In the genomic region with DNA sequence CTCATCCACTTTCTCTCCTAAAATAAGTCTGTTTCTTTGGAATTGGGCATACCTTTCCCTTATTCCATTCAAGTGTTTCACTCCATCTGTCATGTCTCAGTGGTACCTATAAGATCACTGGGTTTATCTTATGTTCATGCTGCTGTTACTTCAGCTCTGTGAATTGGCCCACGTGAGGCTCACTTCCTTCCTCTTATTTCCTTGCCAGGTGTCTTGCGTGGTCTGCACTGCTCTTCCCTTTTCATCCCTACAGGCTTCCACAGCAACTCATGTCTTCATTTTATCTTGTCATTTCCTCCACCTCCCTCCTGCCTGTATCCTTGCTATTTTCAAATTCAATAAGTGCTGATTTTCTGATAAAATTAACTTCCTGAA, we compare ENCODE assay signal across 18 cellular contexts.
DNase-seq lines count a peak whose midpoint lies in the region; ATAC-seq lines count a peak whose summit lies in the region.
"Had no signal": no experiment of that assay in that cellular context is flagged by ENCODE, and none has a peak within 500 bp of the region (broad histone marks: within the 10 kb centered on the region; RNA-seq: fewer than 3 reads in every experiment).

No MANE protein-coding gene starts in this region.

- peak overlapping the region; percentile 46 for H3K4me3 Mint-ChIP-seq in activated naive CD8-positive, alpha-beta T cell treated with anti-CD3 and anti-CD28 coated beads, Interleukin-2, amount 10 ng/mL, durations not matched to agents 7 days and 5 days
- H3K4me3 Mint-ChIP-seq in activated naive CD8-positive, alpha-beta T cell treated with anti-CD3 and anti-CD28 coated beads, Interleukin-2, amount 50 U/mL, for 24 hours = no peak overlapping the region
- no peak overlapping the region for H3K4me3 Mint-ChIP-seq in activated T-helper 17 cell treated with anti-CD3 and anti-CD28 coated beads, Interleukin-2, amount 50 U/mL, for 72 hours
- H3K4me3 Mint-ChIP-seq: effector memory CD8-positive, alpha-beta T cell; H9; stimulated activated naive CD8-positive, alpha-beta T cell treated with anti-CD3 and anti-CD28 coated beads, Interleukin-15, amount 100 ng/mL, for 72 hours had no signal

- H3K4me1 Mint-ChIP-seq in activated naive CD8-positive, alpha-beta T cell treated with anti-CD3 and anti-CD28 coated beads, Interleukin-2, amount 10 ng/mL, durations not matched to agents 7 days and 5 days = peaks cover 11% of the 10 kb centered on the region
- H3K4me1 Mint-ChIP-seq in activated naive CD8-positive, alpha-beta T cell treated with anti-CD3 and anti-CD28 coated beads, Interleukin-2, amount 50 U/mL, for 24 hours = peaks cover 20% of the 10 kb centered on the region
- H3K4me1 Mint-ChIP-seq in activated T-helper 17 cell treated with anti-CD3 and anti-CD28 coated beads, Interleukin-2, amount 50 U/mL, for 72 hours = peaks cover 20% of the 10 kb centered on the region

- POLR2A ChIA-PET in activated naive CD8-positive, alpha-beta T cell treated with anti-CD3 and anti-CD28 coated beads, Interleukin-2, amount 10 ng/mL, durations not matched to agents 7 days and 5 days (lab: Charles Lee) = no interaction called here

- H3K36me3 Mint-ChIP-seq in activated naive CD8-positive, alpha-beta T cell treated with anti-CD3 and anti-CD28 coated beads, Interleukin-2, amount 10 ng/mL, durations not matched to agents 7 days and 5 days = peaks cover 7% of the 10 kb centered on the region
- H3K36me3 Mint-ChIP-seq in activated naive CD8-positive, alpha-beta T cell treated with anti-CD3 and anti-CD28 coated beads, Interleukin-2, amount 50 U/mL, for 24 hours (ENCODE audit: low read depth) = peaks cover 11% of the 10 kb centered on the region
- H3K36me3 Mint-ChIP-seq in activated T-helper 17 cell treated with anti-CD3 and anti-CD28 coated beads, Interleukin-2, amount 50 U/mL, for 72 hours (ENCODE audit: low read depth) = peaks cover 12% of the 10 kb centered on the region

- H3K9me3 Mint-ChIP-seq in activated naive CD8-positive, alpha-beta T cell treated with anti-CD3 and anti-CD28 coated beads, Interleukin-2, amount 10 ng/mL, durations not matched to agents 7 days and 5 days = no peaks in the 10 kb centered on the region
- H3K9me3 Mint-ChIP-seq in activated naive CD8-positive, alpha-beta T cell treated with anti-CD3 and anti-CD28 coated beads, Interleukin-2, amount 50 U/mL, for 24 hours = no peaks in the 10 kb centered on the region
- H3K9me3 Mint-ChIP-seq in activated T-helper 17 cell treated with anti-CD3 and anti-CD28 coated beads, Interleukin-2, amount 50 U/mL, for 72 hours = no peaks in the 10 kb centered on the region
- H3K9me3 Mint-ChIP-seq: effector memory CD8-positive, alpha-beta T cell; H9; stimulated activated naive CD8-positive, alpha-beta T cell treated with anti-CD3 and anti-CD28 coated beads, Interleukin-15, amount 100 ng/mL, for 72 hours had no signal

- peak overlapping the region; percentile 74 for H3K27ac Mint-ChIP-seq in activated naive CD8-positive, alpha-beta T cell treated with anti-CD3 and anti-CD28 coated beads, Interleukin-2, amount 10 ng/mL, durations not matched to agents 7 days and 5 days
- H3K27ac Mint-ChIP-seq in activated naive CD8-positive, alpha-beta T cell treated with anti-CD3 and anti-CD28 coated beads, Interleukin-2, amount 50 U/mL, for 24 hours = no peak overlapping the region
- H3K27ac Mint-ChIP-seq in activated T-helper 17 cell treated with anti-CD3 and anti-CD28 coated beads, Interleukin-2, amount 50 U/mL, for 72 hours = peak overlapping the region; percentile 28

- DNase-seq in activated naive CD8-positive, alpha-beta T cell treated with anti-CD3 and anti-CD28 coated beads, Interleukin-2, amount 10 ng/mL, durations not matched to agents 7 days and 5 days = no peak
- DNase-seq in activated naive CD8-positive, alpha-beta T cell treated with anti-CD3 and anti-CD28 coated beads, Interleukin-2, amount 50 U/mL, for 24 hours = no peak
- DNase-seq in NOMO-1 treated with DMSO at 0.1 percent for 48 hours (lab: John Stamatoyannopoulos, UW; ENCODE audit: unreplicated experiment) = peak; percentile 38
- no peak for DNase-seq in NCI-H526 treated with DMSO at 0.1 percent for 48 hours (lab: John Stamatoyannopoulos, UW)
- no peak for DNase-seq in D341Med (ENCODE audit: low spot score)
- DNase-seq in activated CD4-positive, CD25-positive, alpha-beta regulatory T cell (lab: John Stamatoyannopoulos, UW) = no peak
- DNase-seq: activated T-cell treated with anti-CD3 and anti-CD28 coated beads, Interleukin-2, amount 50 U/mL, for 48 hours; amygdala; central memory CD4-positive, alpha-beta T cell; effector memory CD8-positive, alpha-beta T cell; H9; NCI-H1092 treated with DMSO at 0.1 percent for 48 hours; right cardiac atrium; stimulated activated naive CD8-positive, alpha-beta T cell treated with anti-CD3 and anti-CD28 coated beads, Interleukin-15, amount 100 ng/mL, for 72 hours; T1000; uterus had no signal

- H3K27me3 Mint-ChIP-seq in activated naive CD8-positive, alpha-beta T cell treated with anti-CD3 and anti-CD28 coated beads, Interleukin-2, amount 10 ng/mL, durations not matched to agents 7 days and 5 days = no peaks in the 10 kb centered on the region
- no peaks in the 10 kb centered on the region for H3K27me3 Mint-ChIP-seq in activated naive CD8-positive, alpha-beta T cell treated with anti-CD3 and anti-CD28 coated beads, Interleukin-2, amount 50 U/mL, for 24 hours
- H3K27me3 Mint-ChIP-seq in activated T-helper 17 cell treated with anti-CD3 and anti-CD28 coated beads, Interleukin-2, amount 50 U/mL, for 72 hours = no peaks in the 10 kb centered on the region
- H3K27me3 Mint-ChIP-seq: effector memory CD8-positive, alpha-beta T cell; stimulated activated naive CD8-positive, alpha-beta T cell treated with anti-CD3 and anti-CD28 coated beads, Interleukin-15, amount 100 ng/mL, for 72 hours had no signal

- peak; percentile 72 for ATAC-seq in activated naive CD8-positive, alpha-beta T cell treated with anti-CD3 and anti-CD28 coated beads, Interleukin-2, amount 10 ng/mL, durations not matched to agents 7 days and 5 days (ENCODE audit: low read depth)
- no peak for ATAC-seq in activated naive CD8-positive, alpha-beta T cell treated with anti-CD3 and anti-CD28 coated beads, Interleukin-2, amount 50 U/mL, for 24 hours
- no peak for ATAC-seq in activated T-helper 17 cell treated with anti-CD3 and anti-CD28 coated beads, Interleukin-2, amount 50 U/mL, for 72 hours (replicated peaks)
- no peak for ATAC-seq in GM19467 (IDR thresholded peaks at IDR 0.05; ENCODE audit: unreplicated experiment)
- ATAC-seq: effector memory CD8-positive, alpha-beta T cell; stimulated activated naive CD8-positive, alpha-beta T cell treated with anti-CD3 and anti-CD28 coated beads, Interleukin-15, amount 100 ng/mL, for 72 hours had no signal
